In the genomic region with DNA sequence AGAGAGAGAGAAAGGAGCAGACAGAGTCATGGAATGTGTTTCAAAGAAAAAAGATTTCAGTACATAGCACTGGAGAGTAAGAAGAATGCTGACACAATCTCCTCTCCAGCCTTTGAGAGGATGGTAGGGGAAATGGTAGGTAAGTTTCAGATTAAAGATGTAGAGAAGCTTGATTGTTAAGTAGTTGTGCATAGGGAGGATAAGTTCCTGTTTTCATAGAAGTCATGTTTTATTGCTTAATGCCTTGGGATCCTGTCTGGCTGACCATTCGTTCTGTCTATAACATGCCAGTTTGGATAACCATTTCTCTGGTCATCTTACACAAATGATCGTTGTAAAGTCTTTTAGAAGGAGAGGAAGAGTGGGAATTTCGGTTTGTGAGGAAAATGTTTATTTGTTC, we compare ENCODE assay signal across 19 cellular contexts.
"Had no signal": no experiment of that assay in that cellular context is flagged by ENCODE, and none has a peak within 500 bp of the region (broad histone marks: within the 10 kb centered on the region; RNA-seq: fewer than 3 reads in every experiment).

No MANE protein-coding gene starts in this region.

- H3K27me3 ChIP-seq: esophagus muscularis mucosa, foreskin keratinocyte, heart left ventricle, sigmoid colon had no signal

- H3K36me3 ChIP-seq: esophagus muscularis mucosa, heart left ventricle, sigmoid colon had no signal

- DNase-seq: activated CD4-positive, alpha-beta T cell treated with anti-CD3 and anti-CD28 coated beads for 1 hour; activated CD4-positive, alpha-beta T cell treated with anti-CD3 and anti-CD28 coated beads, Interleukin-2, amount 50 U/mL, for 48 hours; activated gamma-delta T cell treated with Interleukin-2 at 50 U/mL for 16 hours; activated naive CD8-positive, alpha-beta T cell treated with anti-CD3 and anti-CD28 coated beads for 36 hours; activated T-cell treated with anti-CD3 and anti-CD28 coated beads, Interleukin-2, amount 50 U/mL, for 72 hours; anterior cingulate cortex; cerebellar nuclear complex; foreskin keratinocyte; heart left ventricle; naive thymus-derived CD4-positive, alpha-beta T cell; psoas muscle; sigmoid colon; stimulated activated CD4-positive, alpha-beta T cell treated with anti-CD3 and anti-CD28 coated beads, Interleukin-12 subunit alpha, Interleukin-12 subunit beta, amount 100 ng/mL, for 4 hours; stimulated activated naive CD4-positive, alpha-beta T cell; substantia nigra; trophoblast cell had no signal

- FAIRE-seq: endometrium had no signal

- H3K9me3 ChIP-seq: esophagus muscularis mucosa, heart left ventricle, psoas muscle, sigmoid colon had no signal

- H3K27ac ChIP-seq: esophagus muscularis mucosa, foreskin keratinocyte, heart left ventricle, psoas muscle, sigmoid colon had no signal

- H3K4me1 ChIP-seq: foreskin keratinocyte, psoas muscle, sigmoid colon had no signal

- H3K4me3 ChIP-seq: esophagus muscularis mucosa, heart left ventricle, lung, psoas muscle, sigmoid colon had no signal
